ENCODE assay signal across 20 cellular contexts in the genomic region with DNA sequence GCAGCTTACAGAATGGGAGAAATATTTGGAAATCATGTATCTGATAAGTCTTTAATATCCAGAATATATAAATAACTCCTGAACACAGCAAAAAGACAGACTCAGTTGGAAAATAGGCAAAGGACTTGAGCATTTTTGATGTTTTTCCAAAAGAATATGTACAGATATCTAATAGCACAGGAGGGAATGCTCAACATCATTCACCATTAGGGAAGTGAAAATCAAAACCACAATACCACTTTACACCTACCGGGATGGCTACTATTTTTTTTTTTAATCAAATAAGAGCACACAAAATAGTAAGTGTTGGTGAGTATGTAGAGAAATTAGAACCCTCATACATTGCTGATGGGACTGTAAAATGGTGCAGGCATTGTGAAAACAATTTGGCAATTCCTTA.
A peak's percentile ranks its signal among the peaks of the same experiment; 100 is the strongest.
DNase-seq lines count a peak whose midpoint lies in the region; ATAC-seq, FAIRE-seq and TF ChIP-seq lines count a peak whose summit lies in the region.
"Had no signal": no experiment of that assay in that cellular context is flagged by ENCODE, and none has a peak within 500 bp of the region (broad histone marks: within the 10 kb centered on the region; RNA-seq: fewer than 3 reads in every experiment).

No MANE protein-coding gene starts in this region.

- H3K4me3 ChIP-seq in K562 (no peak overlapping the region), prostate gland (no peak overlapping the region), stomach smooth muscle (ENCODE audit: low read length in 2 of 2) (no peak overlapping the region)
- H3K4me3 ChIP-seq: Peyer's patch, SJCRH30 had no signal

- DNase-seq in GM12891 (ENCODE audit: insufficient read length, low spot score) (no peak), K562 (ENCODE audit: extremely low read depth in 1 of 4, low spot score in 3 of 4) (no peak), prostate gland (ENCODE audit: low spot score) (no peak), hypothalamus (lab: John Stamatoyannopoulos, UW) (no peak), ecto neural progenitor cell (ENCODE audit: low spot score) (no peak)
- DNase-seq: KBM-7; NCI-H1105; NCI-H146; NCI-H2029; NCI-H2227 treated with DMSO at 0.1 percent for 48 hours; NCI-H510A treated with DMSO at 0.1 percent for 48 hours; NCI-H748 treated with DMSO at 0.1 percent for 48 hours; NK-92 treated with Interleukin-12 subunit alpha and Interleukin-12 subunit beta, amount 100 ng/mL, for 24 hours; Peyer's patch; SJCRH30 had no signal

- H3K27me3 ChIP-seq in K562 (ENCODE audit: control insufficient read depth in 2 of 2, insufficient read depth in 2 of 2, low read length in 2 of 2) (no peaks in the 10 kb centered on the region), prostate gland (replicated peaks; ENCODE audit: insufficient read depth) (no peaks in the 10 kb centered on the region), stomach smooth muscle (ENCODE audit: control insufficient read depth in 1 of 2, insufficient read depth in 2 of 2, low read length in 2 of 2) (no peaks in the 10 kb centered on the region)
- H3K27me3 ChIP-seq: Peyer's patch, SJCRH30 had no signal

- H3K9me3 ChIP-seq in K562 (replicated peaks; ENCODE audit: control insufficient read depth, insufficient read depth, low read depth, low read length) (no peaks in the 10 kb centered on the region), prostate gland (no peaks in the 10 kb centered on the region), stomach smooth muscle (ENCODE audit: control insufficient read depth in 2 of 2, low read length in 2 of 2) (no peaks in the 10 kb centered on the region)
- H3K9me3 ChIP-seq: Peyer's patch, SJCRH30 had no signal

- H2AFZ ChIP-seq in K562 (ENCODE audit: low read depth, low read length), result no peak overlapping the region

- FAIRE-seq in GM12891 (lab: Jason Lieb, UNC) (no peak), K562 (lab: Jason Lieb, UNC) (no peak)
- FAIRE-seq: G401.6, GM19239, HepG2 had no signal

- no peak overlapping the region for H3K4me2 ChIP-seq in K562 (ENCODE audit: insufficient read depth, low read length)

- H3K9me1 ChIP-seq in K562 (ENCODE audit: control insufficient read depth, insufficient read depth, low read length), result no peaks in the 10 kb centered on the region

- WGBS in K562 (ENCODE audit: insufficient coverage, low coverage, missing lambda C conversion rate), result 59% methylated on average over 1 of the region's 1 CpG
- WGBS in prostate gland, result 67% methylated on average over 1 of the region's 1 CpG

- TF ChIP-seq CTCF in K562 (IDR thresholded peaks at IDR 0.05 in 2 of 3, conservative IDR thresholded peaks at IDR 0.05 in 1 of 3; ENCODE audit: insufficient read depth in 2 of 3, low read depth in 1 of 3, low read length in 3 of 3) (no peak), prostate gland (IDR thresholded peaks at IDR 0.05) (no peak)

- H3K36me3 ChIP-seq in K562 (ENCODE audit: control insufficient read depth, insufficient read depth, low read length) (no peaks in the 10 kb centered on the region), prostate gland (no peaks in the 10 kb centered on the region), stomach smooth muscle (ENCODE audit: control insufficient read depth in 2 of 2, insufficient read depth in 2 of 2, low read length in 2 of 2) (no peaks in the 10 kb centered on the region)
- H3K36me3 ChIP-seq: Peyer's patch, SJCRH30 had no signal

- BruUV-seq in K562 (replicated peaks; lab: Mats Ljungman, UMichigan), result no TSS peak

- peaks cover 3% of the 10 kb centered on the region; the same call in 2 of the 3 replicates for H3K79me2 ChIP-seq in K562 (ENCODE audit: control insufficient read depth, insufficient read depth, low read length)

- H3K9ac ChIP-seq in K562 (ENCODE audit: insufficient read depth in 1 of 2, low read depth in 2 of 2, low read length in 2 of 2), result no peak overlapping the region
- H3K9ac ChIP-seq in stomach smooth muscle (ENCODE audit: low read length in 2 of 2), result peak overlapping the region in 1 of 2 donors; percentile 61

- intact Hi-C loops in K562 (cut with micrococcal nuclease) (no loop called here), prostate gland (cut with DNase I) (no loop called here)

- no peak overlapping the region for H3K27ac ChIP-seq in K562 (ENCODE audit: extremely low read depth, low read depth, low read length)
- peak overlapping the region; percentile 39 to 57 for H3K27ac ChIP-seq in prostate gland
- peak overlapping the region; percentile 37 for H3K27ac ChIP-seq in stomach smooth muscle (ENCODE audit: low read length)
- H3K27ac ChIP-seq: SJCRH30 had no signal

- POLR2A ChIA-PET in K562 (lab: Yijun Ruan, JAX), result no interaction called here

- ATAC-seq in K562 (no peak), HG02571 (IDR thresholded peaks at IDR 0.05; ENCODE audit: unreplicated experiment) (no peak)
- ATAC-seq: HepG2 had no signal

- H3K4me1 ChIP-seq in K562 (replicated peaks in 1 of 2; ENCODE audit: control insufficient read depth in 2 of 2, insufficient read depth in 2 of 2, low read length in 2 of 2), result peaks cover 0 to 17% of the 10 kb centered on the region in 2 experiments; a peak in 3 of 5 replicates
- no peaks in the 10 kb centered on the region for H3K4me1 ChIP-seq in prostate gland (replicated peaks)
- peaks cover 6% of the 10 kb centered on the region for H3K4me1 ChIP-seq in stomach smooth muscle (ENCODE audit: control insufficient read depth, insufficient read depth, low read length)
- H3K4me1 ChIP-seq: Peyer's patch had no signal

- no peak for TF ChIP-seq POLR2A in GM12891 (IDR thresholded peaks at IDR 0.05; ENCODE audit: low read depth, low read length)
- no peak for TF ChIP-seq POLR2A in K562 (conservative IDR thresholded peaks at IDR 0.05)
- no peak for TF ChIP-seq POLR2A in prostate gland (IDR thresholded peaks at IDR 0.05)

- no peaks in the 10 kb centered on the region for H4K20me1 ChIP-seq in K562 (replicated peaks; ENCODE audit: control insufficient read depth, insufficient read depth, low read length)

- no peak for TF ChIP-seq RAD21 in K562 (CRISPR knock-in tag; conservative IDR thresholded peaks at IDR 0.05 in 1 of 2, IDR thresholded peaks at IDR 0.05 in 1 of 2)

- TF ChIP-seq EP300 in K562 (IDR thresholded peaks at IDR 0.05; ENCODE audit: low read length), result no peak

- CTCF ChIA-PET in K562 (lab: Yijun Ruan, JAX; ENCODE audit: low intra/inter-chr PET ratio), result no interaction called here

- in situ Hi-C loops in K562 (cut with MboI), result no loop called here

TF ChIP-seq in GM12891, 5 proteins besides CTCF, POLR2A, EP300 and RAD21:
- TF ChIP-seq SPI1 (IDR thresholded peaks at IDR 0.05; ENCODE audit: low read depth, low read length), result peak; percentile 59
- no peak for TF ChIP-seq PAX5 (IDR thresholded peaks at IDR 0.05; ENCODE audit: insufficient read depth, low read length, severe bottlenecking)

TF ChIP-seq in K562, 482 proteins besides CTCF, POLR2A, EP300 and RAD21:
- TF ChIP-seq KAT7 (CRISPR knock-in tag; IDR thresholded peaks at IDR 0.05; ENCODE audit: borderline replicate concordance), result peak; percentile 13; the same call in 1 of the 2 replicates
- TF ChIP-seq TCFL5 (CRISPR knock-in tag; conservative IDR thresholded peaks at IDR 0.05), result no peak
